ENCODE assay signal across 12 cellular contexts in the genomic region with DNA sequence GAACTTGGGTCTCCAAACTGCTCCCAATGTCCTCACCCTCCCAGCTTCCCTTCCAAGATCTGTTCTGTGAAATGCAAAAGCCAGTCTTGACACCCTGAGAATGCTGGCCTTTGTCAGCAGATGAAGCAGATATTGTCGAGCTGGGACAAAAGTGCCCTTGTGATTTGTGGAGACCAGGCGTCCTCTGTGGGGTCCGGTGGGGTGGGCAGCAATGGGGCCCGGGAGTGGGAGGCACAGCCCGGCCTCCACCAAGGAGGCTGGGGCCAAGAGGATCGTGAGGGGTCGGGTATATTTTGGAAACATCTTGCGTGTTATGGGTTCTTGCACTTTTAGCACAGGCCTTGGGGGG.
DNase-seq lines count a peak whose midpoint lies in the region; ATAC-seq and TF ChIP-seq lines count a peak whose summit lies in the region.
"Had no signal": no experiment of that assay in that cellular context is flagged by ENCODE, and none has a peak within 500 bp of the region (broad histone marks: within the 10 kb centered on the region; RNA-seq: fewer than 3 reads in every experiment).

No MANE protein-coding gene starts in this region.

- H3K27me3 ChIP-seq in iPS-15b (ENCODE audit: control insufficient read depth, insufficient read depth, low read length): no peaks in the 10 kb centered on the region
- no peaks in the 10 kb centered on the region for H3K27me3 ChIP-seq in CD4-positive, alpha-beta T cell (ENCODE audit: control insufficient read depth, insufficient read depth, low read length)
- no peaks in the 10 kb centered on the region for H3K27me3 ChIP-seq in CD4-positive, alpha-beta memory T cell (ENCODE audit: insufficient read depth, low read length)
- H3K27me3 ChIP-seq: tibial artery had no signal

- POLR2A ChIA-PET in CD4-positive, alpha-beta T cell (lab: Charles Lee): no interaction called here
- POLR2A ChIA-PET in CD4-positive, alpha-beta memory T cell (lab: Charles Lee; ENCODE audit: partially characterized antibody): interaction anchor here (0.6 kb wide), 1 partner anchor 195 kb away, joined by 3 read pairs; no protein-coding TSS in a partner anchor

- no peaks in the 10 kb centered on the region for H3K27me3 Mint-ChIP-seq in progenitor cell of endocrine pancreas
- H3K27me3 Mint-ChIP-seq in CD4-positive, alpha-beta T cell: peaks cover 4% of the 10 kb centered on the region
- peaks cover 0 to 4% of the 10 kb centered on the region in 2 donors for H3K27me3 Mint-ChIP-seq in CD4-positive, alpha-beta memory T cell

- H3K4me1 ChIP-seq in ES-I3 (ENCODE audit: insufficient read depth, low read length): no peaks in the 10 kb centered on the region; the same call in 1 of the 2 replicates
- H3K4me1 ChIP-seq in iPS-15b (ENCODE audit: control insufficient read depth, insufficient read depth, low read length): no peaks in the 10 kb centered on the region
- no peaks in the 10 kb centered on the region for H3K4me1 ChIP-seq in CD4-positive, alpha-beta memory T cell (ENCODE audit: insufficient read depth, low read length)

- CTCF ChIA-PET in CD4-positive, alpha-beta T cell (lab: Charles Lee): no interaction called here
- CTCF ChIA-PET in CD4-positive, alpha-beta memory T cell (lab: Charles Lee; ENCODE audit: partially characterized antibody): interaction anchor here (1.1 kb wide), 1 partner anchor 29 kb away, joined by 3 read pairs; no protein-coding TSS in a partner anchor

- H3K4me3 ChIP-seq in iPS-15b (ENCODE audit: low read depth, low read length): peak overlapping the region; percentile 53
- no peak overlapping the region for H3K4me3 ChIP-seq in CD4-positive, alpha-beta memory T cell (ENCODE audit: low read length in 2 of 2)
- H3K4me3 ChIP-seq: HAP-1 had no signal

- intact Hi-C loops in CD4-positive, alpha-beta T cell (cut with DNase I, micrococcal nuclease): no loop called here
- intact Hi-C loops in CD4-positive, alpha-beta memory T cell (cut with micrococcal nuclease): no loop called here

- H3K9me3 Mint-ChIP-seq in progenitor cell of endocrine pancreas (ENCODE audit: low read depth): no peaks in the 10 kb centered on the region
- no peaks in the 10 kb centered on the region for H3K9me3 Mint-ChIP-seq in CD4-positive, alpha-beta T cell
- no peaks in the 10 kb centered on the region for H3K9me3 Mint-ChIP-seq in CD4-positive, alpha-beta memory T cell

- H3K9me3 ChIP-seq in ES-I3 (ENCODE audit: control insufficient read depth, insufficient read depth, low read length): no peaks in the 10 kb centered on the region
- no peaks in the 10 kb centered on the region for H3K9me3 ChIP-seq in iPS-15b (ENCODE audit: control insufficient read depth, insufficient read depth, low read length)
- no peaks in the 10 kb centered on the region for H3K9me3 ChIP-seq in CD4-positive, alpha-beta T cell (ENCODE audit: control insufficient read depth, low read length)
- no peaks in the 10 kb centered on the region for H3K9me3 ChIP-seq in CD4-positive, alpha-beta memory T cell (ENCODE audit: control insufficient read depth in 1 of 2, low read length in 2 of 2)
- H3K9me3 ChIP-seq: HAP-1, tibial artery had no signal

- H3K9ac ChIP-seq in ES-I3 (ENCODE audit: low read depth, low read length) (peak overlapping the region; percentile 37; the same call in 1 of the 2 replicates), iPS-15b (ENCODE audit: low read depth, low read length) (no peak overlapping the region)

- H3K4me3 Mint-ChIP-seq in progenitor cell of endocrine pancreas (ENCODE audit: low read depth): peak overlapping the region; percentile 55
- H3K4me3 Mint-ChIP-seq in CD4-positive, alpha-beta T cell: no peak overlapping the region
- peak overlapping the region in 2 of 8 donors; percentile 29 to 50 for H3K4me3 Mint-ChIP-seq in CD4-positive, alpha-beta memory T cell

- H3K27ac ChIP-seq in CD4-positive, alpha-beta T cell (ENCODE audit: low read depth, low read length): no peak overlapping the region
- H3K27ac ChIP-seq in CD4-positive, alpha-beta memory T cell (ENCODE audit: low read depth, low read length): no peak overlapping the region

- H3K4me1 Mint-ChIP-seq in progenitor cell of endocrine pancreas (ENCODE audit: low read depth): peaks cover 5% of the 10 kb centered on the region
- no peaks in the 10 kb centered on the region for H3K4me1 Mint-ChIP-seq in CD4-positive, alpha-beta T cell (ENCODE audit: low read depth)
- peaks cover 3 to 11% (median 5%) of the 10 kb centered on the region in 4 donors for H3K4me1 Mint-ChIP-seq in CD4-positive, alpha-beta memory T cell

- H3K36me3 ChIP-seq in ES-I3 (ENCODE audit: insufficient read depth, low read length): peaks cover 7% of the 10 kb centered on the region; the same call in 1 of the 2 replicates
- H3K36me3 ChIP-seq in iPS-15b (ENCODE audit: control insufficient read depth, insufficient read depth, low read length): peaks cover 14% of the 10 kb centered on the region
- H3K36me3 ChIP-seq in CD4-positive, alpha-beta memory T cell (ENCODE audit: insufficient read depth, low read length): no peaks in the 10 kb centered on the region
- H3K36me3 ChIP-seq: HAP-1 had no signal

- peak overlapping the region; percentile 14 for H3K27ac Mint-ChIP-seq in progenitor cell of endocrine pancreas
- H3K27ac Mint-ChIP-seq in CD4-positive, alpha-beta T cell: no peak overlapping the region
- H3K27ac Mint-ChIP-seq in CD4-positive, alpha-beta memory T cell: peak overlapping the region in 1 of 7 donors; percentile 9

- peak in 47 of 58 donors; percentile 8 to 88 (median 52) for DNase-seq in anterior cingulate cortex (lab: John Stamatoyannopoulos, UW)
- no peak for DNase-seq in progenitor cell of endocrine pancreas (ENCODE audit: low spot score, unreplicated experiment)
- no peak for DNase-seq in CD4-positive, alpha-beta T cell
- DNase-seq in CD4-positive, alpha-beta memory T cell: no peak
- no peak for DNase-seq in NCI-H187 treated with DMSO at 0.1 percent for 48 hours (lab: John Stamatoyannopoulos, UW)
- no peak for DNase-seq in NCI-H1694 treated with DMSO at 0.1 percent for 48 hours (lab: John Stamatoyannopoulos, UW)
- DNase-seq: amniotic stem cell, islet precursor cell, tibial artery had no signal

- TF ChIP-seq CTCF in progenitor cell of endocrine pancreas (IDR thresholded peaks at IDR 0.05; ENCODE audit: unreplicated experiment): no peak
- no peak for TF ChIP-seq CTCF in CD4-positive, alpha-beta T cell (IDR thresholded peaks at IDR 0.05)

- peaks cover 1% of the 10 kb centered on the region for H3K36me3 Mint-ChIP-seq in progenitor cell of endocrine pancreas (ENCODE audit: insufficient read depth)
- H3K36me3 Mint-ChIP-seq in CD4-positive, alpha-beta T cell (ENCODE audit: low read depth): no peaks in the 10 kb centered on the region
- no peaks in the 10 kb centered on the region for H3K36me3 Mint-ChIP-seq in CD4-positive, alpha-beta memory T cell

- ATAC-seq in CD4-positive, alpha-beta T cell (ENCODE audit: poor library complexity): no peak

Comparison
In these comparisons a context has a peak if more than half of its experiments do, and no peak if none do; other contexts are left out.
1. DNase-seq: peak in anterior cingulate cortex (47 of 58); none in progenitor cell of endocrine pancreas (single experiment), CD4-positive, alpha-beta T cell (0 of 10), CD4-positive, alpha-beta memory T cell (0 of 5), NCI-H187 treated with DMSO at 0.1 percent for 48 hours (single experiment) and NCI-H1694 treated with DMSO at 0.1 percent for 48 hours (single experiment).